In genomic region chr2:45636013-45636412, GRCh38 we compare ENCODE assay signal across 29 cellular contexts. TPM values are rescaled to one million over a fixed set of nuclear protein-coding genes. Genes with fewer than 3 reads are reported as not detected.
DNase-seq lines count a peak whose midpoint lies in the region; ATAC-seq and TF ChIP-seq lines count a peak whose summit lies in the region.
"Had no signal": no experiment of that assay in that cellular context is flagged by ENCODE, and none has a peak within 500 bp of the region (broad histone marks: within the 10 kb centered on the region; RNA-seq: fewer than 3 reads in every experiment).

No MANE protein-coding gene starts in this region.

- H3K27me3 Mint-ChIP-seq in immature natural killer cell (ENCODE audit: low read depth in 3 of 3): peaks cover 0 to 9% (median 6%) of the 10 kb centered on the region in 3 donors

- H3K9me3 Mint-ChIP-seq in immature natural killer cell: no peaks in the 10 kb centered on the region
- H3K9me3 Mint-ChIP-seq: CD4-positive, alpha-beta T cell had no signal

- H3K36me3 Mint-ChIP-seq in immature natural killer cell: no peaks in the 10 kb centered on the region

- DNase-seq in DMS53 (lab: John Stamatoyannopoulos, UW) (peak; percentile 11), DMS53 treated with DMSO at 0.1 percent for 48 hours (lab: John Stamatoyannopoulos, UW; ENCODE audit: unreplicated experiment) (no peak), COLO668 (lab: John Stamatoyannopoulos, UW; ENCODE audit: unreplicated experiment) (peak; percentile 47), NCI-H345 treated with DMSO at 0.1 percent for 48 hours (lab: John Stamatoyannopoulos, UW; ENCODE audit: unreplicated experiment) (peak; percentile 31), body of pancreas (peak in 3 of 4 donors; percentile 29 to 34 (median 31)), immature natural killer cell (no peak), DMS79 (lab: John Stamatoyannopoulos, UW) (no peak)
- DNase-seq in activated CD4-positive, CD25-positive, alpha-beta regulatory T cell (lab: John Stamatoyannopoulos, UW): no peak
- DNase-seq: ACHN; Caco-2; CD4-positive, alpha-beta T cell; DMS 273 treated with DMSO at 0.1 percent for 48 hours; EL; GF-D8; KBM-7; MM.1S; NCI-H187; NCI-H2107; NCI-H2227 treated with DMSO at 0.1 percent for 48 hours; NCI-H526; NK-92 treated with Interleukin-12 subunit alpha and Interleukin-12 subunit beta, amount 100 ng/mL, for 24 hours; T-helper 1 cell had no signal

- WGBS in body of pancreas, 2 donors: 65 to 74% methylated on average over 5 of the region's 5 CpGs

- H3K4me1 ChIP-seq in body of pancreas: peaks cover 5% of the 10 kb centered on the region
- H3K4me1 ChIP-seq: BLaER1, Caco-2, SJSA1 had no signal

- no peak for TF ChIP-seq POLR2A in body of pancreas (IDR thresholded peaks at IDR 0.05)

- peaks cover 10% of the 10 kb centered on the region in 2 donors for H3K4me1 Mint-ChIP-seq in immature natural killer cell

- no peak overlapping the region for H3K27ac Mint-ChIP-seq in immature natural killer cell
- H3K27ac Mint-ChIP-seq: CD4-positive, alpha-beta T cell had no signal

- H3K4me3 Mint-ChIP-seq in immature natural killer cell: no peak overlapping the region
- H3K4me3 Mint-ChIP-seq: CD4-positive, alpha-beta T cell had no signal

- no peak for ATAC-seq in body of pancreas
- ATAC-seq: HCT116, HepG2, Right ventricle myocardium inferior had no signal

- no peaks in the 10 kb centered on the region for H3K36me3 ChIP-seq in body of pancreas (replicated peaks in 1 of 2; ENCODE audit: insufficient read depth in 1 of 2, low read depth in 2 of 2)
- H3K36me3 ChIP-seq: BLaER1, SJSA1 had no signal

- no peaks in the 10 kb centered on the region for H3K9me3 ChIP-seq in body of pancreas
- H3K9me3 ChIP-seq: BLaER1, Caco-2, SJSA1 had no signal

- intact Hi-C loops in body of pancreas (cut with DNase I): no loop called here

- TF ChIP-seq CTCF in body of pancreas (IDR thresholded peaks at IDR 0.05): no peak

- no peak overlapping the region for H3K4me3 ChIP-seq in body of pancreas
- H3K4me3 ChIP-seq: BLaER1, SJSA1 had no signal

- H3K27me3 ChIP-seq in body of pancreas: no peaks in the 10 kb centered on the region
- H3K27me3 ChIP-seq: BLaER1 had no signal

- no peak overlapping the region for H3K27ac ChIP-seq in body of pancreas
- H3K27ac ChIP-seq: 22Rv1, BLaER1, HL-60, SJSA1 had no signal

RNA-seq across cellular contexts. Expression of gene PRKCE, which starts 15.5 kb away (rescaled TPM):
- 10 to 100 TPM in 1 of 2 donors, 1 to 10 TPM in 1; 7.3 to 20.8 TPM for total RNA-seq in body of pancreas
- 1 to 10 TPM; 1.0 to 3.0 (median 2.5) TPM for polyA plus RNA-seq in immature natural killer cell

RNA-seq across cellular contexts. Expression of gene SRBD1, which starts 24.9 kb away (rescaled TPM):
- total RNA-seq in body of pancreas: 10 to 100 TPM; 14.8 to 21.4 TPM
- polyA plus RNA-seq in immature natural killer cell: 10 to 100 TPM in 2 of 3 donors, 1 to 10 TPM in 1; 5.9 to 13.4 (median 10.2) TPM

Comparison
In these comparisons a context has a peak if more than half of its experiments do, and no peak if none do; other contexts are left out.
1. DNase-seq: peak in DMS53 (single experiment), COLO668 (single experiment), NCI-H345 treated with DMSO at 0.1 percent for 48 hours (single experiment) and body of pancreas (3 of 4); none in DMS53 treated with DMSO at 0.1 percent for 48 hours (single experiment), activated CD4-positive, CD25-positive, alpha-beta regulatory T cell (0 of 4), immature natural killer cell (0 of 3) and DMS79 (single experiment).